In the genomic region with DNA sequence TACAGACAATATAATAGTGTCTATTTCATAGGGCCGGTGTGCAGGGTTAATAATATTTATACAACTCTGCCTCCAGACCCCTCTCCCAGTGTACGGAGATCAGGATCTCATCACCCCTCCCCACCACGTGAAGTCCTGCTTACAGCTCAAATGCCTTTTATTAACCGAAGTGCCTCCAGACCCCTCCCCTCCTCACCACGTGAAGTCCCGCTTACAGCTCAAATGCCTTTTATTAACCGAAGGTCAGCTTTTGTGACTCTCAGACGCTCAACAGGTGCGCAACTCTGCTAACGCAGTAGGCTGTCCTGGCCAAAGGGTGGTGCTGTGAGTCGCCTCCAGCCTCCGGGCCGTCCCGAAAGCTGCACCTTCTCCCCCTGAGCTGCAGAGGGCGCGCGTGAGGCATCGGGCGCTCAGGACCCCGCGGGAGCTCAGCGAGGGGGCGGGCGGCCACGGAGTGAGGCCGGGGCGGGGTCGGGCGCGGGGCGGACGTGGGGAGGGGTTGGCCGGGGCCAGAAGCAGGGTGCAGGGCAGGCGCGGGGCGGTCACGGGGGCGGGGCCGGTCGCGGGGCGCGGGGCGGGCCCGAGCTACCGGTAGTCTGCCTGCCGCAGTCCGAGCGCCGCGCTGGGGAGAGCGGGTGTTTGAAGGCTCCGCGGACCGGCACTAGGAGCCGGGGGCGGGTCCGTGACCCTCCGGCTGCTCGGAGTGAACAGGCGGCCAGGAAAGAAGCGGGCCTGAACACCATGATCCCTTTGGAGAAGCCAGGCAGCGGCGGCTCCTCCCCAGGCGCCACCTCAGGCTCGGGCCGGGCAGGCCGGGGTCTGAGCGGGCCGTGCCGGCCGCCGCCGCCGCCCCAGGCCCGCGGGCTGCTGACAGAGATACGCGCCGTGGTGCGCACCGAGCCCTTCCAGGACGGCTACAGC, we compare ENCODE assay signal across 8 cellular contexts. TPM values are rescaled to one million over a fixed set of nuclear protein-coding genes. Genes with fewer than 3 reads are reported as not detected.
DNase-seq lines count a peak whose midpoint lies in the region; ATAC-seq and TF ChIP-seq lines count a peak whose summit lies in the region.

A gene (plus strand): TSS at position 606 of the 921 bp plus-strand sequence. CDS start 136 bp downstream, at position 742.

- in situ Hi-C loops in KBM-7 (cut with MboI; ENCODE audit: low pct_unique_long_range_greater_than_20kb, low sequenced_read_pairs) = no loop called here

- H3K36me3 ChIP-seq in Peyer's patch = no peaks in the 10 kb centered on the region

- DNase-seq in DMS79 (lab: John Stamatoyannopoulos, UW) = peak; percentile 92
- DNase-seq in KBM-7 = peak; percentile 94
- DNase-seq in Peyer's patch = peak; percentile 91 to 97 (median 96)
- DNase-seq in activated T-cell treated with anti-CD3 and anti-CD28 coated beads, Interleukin-2, amount 50 U/mL, for 72 hours = peak; percentile 92 to 96
- peak; percentile 86 for DNase-seq in fibroblast of gingiva (ENCODE audit: low read depth)
- DNase-seq in naive B cell = peak; percentile 95
- peak; percentile 95 for DNase-seq in stimulated activated naive B cell treated with anti-CD40 and anti-IgM and Interleukin-4, amounts not matched to agents 10 μg/mL and 1 μg/mL and 100 μg/mL, for 72 hours

- peak; percentile 99 to 100 (median 100) for TF ChIP-seq CTCF in Peyer's patch (IDR thresholded peaks at IDR 0.05)

- no peaks in the 10 kb centered on the region for H3K9me3 ChIP-seq in Peyer's patch

- peak within 1 kb of the TSS; percentile 97 for H3K27ac Mint-ChIP-seq in activated T-cell treated with anti-CD3 and anti-CD28 coated beads, Interleukin-2, amount 50 U/mL, for 72 hours
- H3K27ac Mint-ChIP-seq in naive B cell = peak within 1 kb of the TSS; percentile 96 to 100 (median 98)
- peak within 1 kb of the TSS; percentile 94 for H3K27ac Mint-ChIP-seq in stimulated activated naive B cell treated with anti-CD40 and anti-IgM and Interleukin-4, amounts not matched to agents 10 μg/mL and 1 μg/mL and 100 μg/mL, for 72 hours

- peak within 1 kb of the TSS; percentile 73 to 98 (median 92) for H3K4me3 ChIP-seq in Peyer's patch

- peaks cover 6 to 9% of the 10 kb centered on the region in 2 donors for H3K36me3 Mint-ChIP-seq in activated T-cell treated with anti-CD3 and anti-CD28 coated beads, Interleukin-2, amount 50 U/mL, for 72 hours (ENCODE audit: insufficient read depth in 2 of 2)
- H3K36me3 Mint-ChIP-seq in naive B cell = peaks cover 4 to 7% of the 10 kb centered on the region in 2 donors
- H3K36me3 Mint-ChIP-seq in stimulated activated naive B cell treated with anti-CD40 and anti-IgM and Interleukin-4, amounts not matched to agents 10 μg/mL and 1 μg/mL and 100 μg/mL, for 72 hours = peaks cover 0 to 1% of the 10 kb centered on the region in 2 donors

- peaks cover 11% of the 10 kb centered on the region for H3K27me3 Mint-ChIP-seq in activated T-cell treated with anti-CD3 and anti-CD28 coated beads, Interleukin-2, amount 50 U/mL, for 72 hours (ENCODE audit: low read depth)
- peaks cover 0 to 10% (median 4%) of the 10 kb centered on the region in 3 donors for H3K27me3 Mint-ChIP-seq in naive B cell
- H3K27me3 Mint-ChIP-seq in stimulated activated naive B cell treated with anti-CD40 and anti-IgM and Interleukin-4, amounts not matched to agents 10 μg/mL and 1 μg/mL and 100 μg/mL, for 72 hours = peaks cover 0 to 11% of the 10 kb centered on the region in 2 donors

- H3K4me3 Mint-ChIP-seq in activated T-cell treated with anti-CD3 and anti-CD28 coated beads, Interleukin-2, amount 50 U/mL, for 72 hours = peak within 1 kb of the TSS; percentile 97 to 98
- peak within 1 kb of the TSS; percentile 93 to 99 (median 97) for H3K4me3 Mint-ChIP-seq in naive B cell
- peak within 1 kb of the TSS; percentile 87 to 98 for H3K4me3 Mint-ChIP-seq in stimulated activated naive B cell treated with anti-CD40 and anti-IgM and Interleukin-4, amounts not matched to agents 10 μg/mL and 1 μg/mL and 100 μg/mL, for 72 hours

- H3K9me3 Mint-ChIP-seq in activated T-cell treated with anti-CD3 and anti-CD28 coated beads, Interleukin-2, amount 50 U/mL, for 72 hours = no peaks in the 10 kb centered on the region
- H3K9me3 Mint-ChIP-seq in naive B cell = peaks cover 0 to 3% (median 0%) of the 10 kb centered on the region in 7 donors
- H3K9me3 Mint-ChIP-seq in stimulated activated naive B cell treated with anti-CD40 and anti-IgM and Interleukin-4, amounts not matched to agents 10 μg/mL and 1 μg/mL and 100 μg/mL, for 72 hours = no peaks in the 10 kb centered on the region

- H3K4me1 ChIP-seq in Peyer's patch = peaks cover 0 to 23% (median 2%) of the 10 kb centered on the region in 4 donors

- H3K27ac ChIP-seq in Peyer's patch = peak within 1 kb of the TSS; percentile 93 to 99 (median 98)

- TF ChIP-seq POLR2A in Peyer's patch (IDR thresholded peaks at IDR 0.05) = peak; percentile 70 to 85

- peak; percentile 69 for ATAC-seq in GM21717 (IDR thresholded peaks at IDR 0.05; ENCODE audit: unreplicated experiment)
- peak; percentile 79 to 82 for ATAC-seq in activated T-cell treated with anti-CD3 and anti-CD28 coated beads, Interleukin-2, amount 50 U/mL, for 72 hours (replicated peaks in 1 of 2)
- peak; percentile 70 to 72 for ATAC-seq in naive B cell (ENCODE audit: low read depth in 2 of 2)
- peak; percentile 80 to 84 for ATAC-seq in stimulated activated naive B cell treated with anti-CD40 and anti-IgM and Interleukin-4, amounts not matched to agents 10 μg/mL and 1 μg/mL and 100 μg/mL, for 72 hours (replicated peaks)

- H3K27me3 ChIP-seq in Peyer's patch = no peaks in the 10 kb centered on the region

- peaks cover 29% of the 10 kb centered on the region for H3K4me1 Mint-ChIP-seq in activated T-cell treated with anti-CD3 and anti-CD28 coated beads, Interleukin-2, amount 50 U/mL, for 72 hours (ENCODE audit: low read depth)
- H3K4me1 Mint-ChIP-seq in naive B cell = peaks cover 28 to 32% (median 29%) of the 10 kb centered on the region in 3 donors
- peaks cover 16 to 39% of the 10 kb centered on the region in 2 donors for H3K4me1 Mint-ChIP-seq in stimulated activated naive B cell treated with anti-CD40 and anti-IgM and Interleukin-4, amounts not matched to agents 10 μg/mL and 1 μg/mL and 100 μg/mL, for 72 hours

RNA-seq across cellular contexts. Expression of the gene that starts here (rescaled TPM):
- 10 to 100 TPM; 16.0 to 66.8 (median 17.7) TPM for total RNA-seq in Peyer's patch
- total RNA-seq in activated T-cell treated with anti-CD3 and anti-CD28 coated beads, Interleukin-2, amount 50 U/mL, for 72 hours = 10 to 100 TPM; 49.2 to 56.4 TPM
- 100 to 1,000 TPM; 263 to 424 (median 353) TPM for polyA plus RNA-seq in naive B cell (ENCODE audit: low read depth in 6 of 6)

Comparison
In these comparisons a context has a peak if more than half of its experiments do, and no peak if none do; other contexts are left out.
1. Peak in every context shown above with its lines: DNase-seq, ATAC-seq, H3K4me3 ChIP-seq and H3K27ac ChIP-seq.